ENCODE assay signal across 21 cellular contexts in genomic region chr14:34203271-34203722, GRCh38.
A peak's percentile ranks its signal among the peaks of the same experiment; 100 is the strongest.
DNase-seq lines count a peak whose midpoint lies in the region; ATAC-seq and TF ChIP-seq lines count a peak whose summit lies in the region.
"Had no signal": no experiment of that assay in that cellular context is flagged by ENCODE, and none has a peak within 500 bp of the region (broad histone marks: within the 10 kb centered on the region; RNA-seq: fewer than 3 reads in every experiment).

No MANE protein-coding gene starts in this region.

- H3K27me3 Mint-ChIP-seq in nephron progenitor cell (ENCODE audit: low read depth, poor library complexity), result peaks cover 3% of the 10 kb centered on the region
- peaks cover 0 to 17% of the 10 kb centered on the region in 2 donors for H3K27me3 Mint-ChIP-seq in effector memory CD8-positive, alpha-beta T cell

- H3K27ac Mint-ChIP-seq in nephron progenitor cell, result peak overlapping the region; percentile 62
- no peak overlapping the region for H3K27ac Mint-ChIP-seq in effector memory CD8-positive, alpha-beta T cell
- H3K27ac Mint-ChIP-seq: CD14-positive monocyte, HFFc6 had no signal

- H3K27ac ChIP-seq in C4-2B, result peak overlapping the region; percentile 70; the same call in 1 of the 2 replicates
- H3K27ac ChIP-seq: dorsolateral prefrontal cortex, thoracic aorta had no signal

- no peaks in the 10 kb centered on the region for H3K9me3 ChIP-seq in adipocyte (ENCODE audit: control insufficient read depth, low read length)
- H3K9me3 ChIP-seq: mucosa of descending colon, thoracic aorta had no signal

- TF ChIP-seq CTCF in C4-2B (conservative IDR thresholded peaks at IDR 0.05) (no peak), nephron progenitor cell (IDR thresholded peaks at IDR 0.05) (no peak)

- no peak overlapping the region for H3K9ac ChIP-seq in adipocyte (ENCODE audit: low read length)

- no peak overlapping the region for H3K4me3 ChIP-seq in adipocyte (ENCODE audit: low read length)
- H3K4me3 ChIP-seq: dorsolateral prefrontal cortex, mucosa of descending colon, thoracic aorta had no signal

- H3K4me1 ChIP-seq in adipocyte (ENCODE audit: control insufficient read depth, insufficient read depth, low read length), result peaks cover 21% of the 10 kb centered on the region

- H3K9me3 Mint-ChIP-seq in nephron progenitor cell, result peaks cover 15% of the 10 kb centered on the region
- H3K9me3 Mint-ChIP-seq in effector memory CD8-positive, alpha-beta T cell, result peaks cover 8 to 9% of the 10 kb centered on the region in 2 donors

- no peaks in the 10 kb centered on the region for H3K36me3 Mint-ChIP-seq in nephron progenitor cell (ENCODE audit: low read depth)
- H3K36me3 Mint-ChIP-seq in effector memory CD8-positive, alpha-beta T cell (ENCODE audit: insufficient read depth), result no peaks in the 10 kb centered on the region
- H3K36me3 Mint-ChIP-seq: brain, CD14-positive monocyte had no signal

- DNase-seq in HT-29 (ENCODE audit: low spot score) (peak; percentile 18), adipocyte (ENCODE audit: low read depth) (peak; percentile 66), nephron progenitor cell (no peak), C1 segment of cervical spinal cord (lab: John Stamatoyannopoulos, UW) (no peak), DMS79 (lab: John Stamatoyannopoulos, UW) (no peak)
- no peak for DNase-seq in effector memory CD8-positive, alpha-beta T cell
- DNase-seq: activated CD4-positive, CD25-positive, alpha-beta regulatory T cell; DND-41; dorsolateral prefrontal cortex; HFFc6; IMR-90; mucosa of descending colon; NCI-H1092; NCI-H748 treated with DMSO at 0.1 percent for 48 hours; RPMI8226; stimulated activated CD4-positive, alpha-beta T cell treated with anti-CD3 and anti-CD28 coated beads, Interleukin-2, amount 100 ng/mL, for 48 hours had no signal

- H3K4me3 Mint-ChIP-seq in nephron progenitor cell, result no peak overlapping the region
- no peak overlapping the region for H3K4me3 Mint-ChIP-seq in effector memory CD8-positive, alpha-beta T cell
- H3K4me3 Mint-ChIP-seq: brain, CD14-positive monocyte, HFFc6 had no signal

- ATAC-seq in effector memory CD8-positive, alpha-beta T cell (replicated peaks), result no peak
- ATAC-seq: mucosa of descending colon, sciatic nerve had no signal

- no peaks in the 10 kb centered on the region for H3K36me3 ChIP-seq in adipocyte (ENCODE audit: control insufficient read depth, insufficient read depth, low read length, severe bottlenecking)
- H3K36me3 ChIP-seq: thoracic aorta had no signal

- no peaks in the 10 kb centered on the region for H3K27me3 ChIP-seq in adipocyte (replicated peaks; ENCODE audit: control insufficient read depth, insufficient read depth, low read length)

- H3K4me1 Mint-ChIP-seq in nephron progenitor cell, result no peaks in the 10 kb centered on the region
- H3K4me1 Mint-ChIP-seq in effector memory CD8-positive, alpha-beta T cell (ENCODE audit: low read depth in 2 of 2), result no peaks in the 10 kb centered on the region

Comparison
In these comparisons a context has a peak if more than half of its experiments do, and no peak if none do; other contexts are left out.
1. DNase-seq: peak in HT-29 (single experiment) and adipocyte (single experiment); none in nephron progenitor cell (single experiment), C1 segment of cervical spinal cord (0 of 14), DMS79 (single experiment) and effector memory CD8-positive, alpha-beta T cell (0 of 3).